In the genomic region with DNA sequence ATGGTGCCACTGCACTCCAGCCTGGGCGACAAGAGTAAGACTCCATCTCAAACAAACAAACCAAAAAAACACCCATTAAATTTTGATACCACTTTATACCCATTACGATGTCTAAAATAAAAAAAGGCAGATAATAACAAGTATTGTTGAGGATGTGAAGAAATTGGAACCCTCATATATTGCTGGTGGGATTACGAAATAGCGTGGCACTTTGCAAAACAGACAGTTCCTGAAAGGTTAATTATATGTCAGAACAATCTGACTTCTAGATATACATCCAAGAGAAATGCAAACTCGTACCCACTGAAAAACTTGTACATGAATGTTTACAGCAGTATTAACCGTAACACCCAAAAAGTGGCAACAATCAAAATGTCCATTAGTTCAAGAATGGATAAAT, we compare ENCODE assay signal across 28 cellular contexts.
"Had no signal": no experiment of that assay in that cellular context is flagged by ENCODE, and none has a peak within 500 bp of the region (broad histone marks: within the 10 kb centered on the region; RNA-seq: fewer than 3 reads in every experiment).

No MANE protein-coding gene starts in this region.

- DNase-seq: activated CD4-positive, alpha-beta T cell treated with anti-CD3 and anti-CD28 coated beads for 1 hour; activated CD4-positive, alpha-beta T cell treated with anti-CD3 and anti-CD28 coated beads for 48 hours; activated CD4-positive, alpha-beta T cell treated with anti-CD3 and anti-CD28 coated beads, Interleukin-2, amount 50 U/mL, for 1 hour; activated CD4-positive, alpha-beta T cell treated with anti-CD3 and anti-CD28 coated beads, Interleukin-2, amount 50 U/mL, for 48 hours; activated CD8-positive, alpha-beta memory T cell treated with anti-CD3 and anti-CD28 coated beads for 24 hours; activated CD8-positive, alpha-beta T cell treated with anti-CD3 and anti-CD28 coated beads for 36 hours; activated effector memory CD4-positive, alpha-beta T cell treated with Interleukin-2 at 50 U/mL for 16 hours; activated gamma-delta T cell treated with Interleukin-2 at 50 U/mL for 16 hours; activated naive CD4-positive, alpha-beta T cell treated with anti-CD3 and anti-CD28 coated beads, Interleukin-2, amount 50 U/mL, for 16 hours; activated naive CD4-positive, alpha-beta T cell treated with Interleukin-2 at 50 U/mL for 16 hours; activated T-cell treated with anti-CD3 and anti-CD28 coated beads, Interleukin-2, amount 50 U/mL, for 4 hours; amniotic stem cell; anterior cingulate cortex; brain microvascular endothelial cell; dorsolateral prefrontal cortex; effector memory CD4-positive, alpha-beta T cell; endodermal cell; foreskin fibroblast; head of caudate nucleus; hippocampal formation had no signal

- H3K4me1 Mint-ChIP-seq: activated T-helper 17 cell treated with anti-CD3 and anti-CD28 coated beads, Interleukin-2, amount 50 U/mL, for 72 hours; central memory CD8-positive, alpha-beta T cell; endodermal cell; WTC11 had no signal

- H3K27ac ChIP-seq: brain microvascular endothelial cell, coronary artery, VCaP had no signal

- H3K27ac Mint-ChIP-seq: activated CD8-positive, alpha-beta T cell treated with anti-CD3 and anti-CD28 coated beads for 36 hours; dendritic cell treated with granulocyte-macrophage colony-stimulating factor and Interleukin-4, amounts not matched to agents 40 ng/mL and 50 ng/mL, for 4 days; endodermal cell; WTC11 had no signal

- H3K9me3 Mint-ChIP-seq: activated CD8-positive, alpha-beta T cell treated with anti-CD3 and anti-CD28 coated beads for 36 hours; activated T-cell treated with anti-CD3 and anti-CD28 coated beads, Interleukin-2, amount 50 U/mL, for 4 hours; activated T-helper 17 cell treated with anti-CD3 and anti-CD28 coated beads, Interleukin-2, amount 50 U/mL, for 72 hours; central memory CD8-positive, alpha-beta T cell; dendritic cell treated with granulocyte-macrophage colony-stimulating factor and Interleukin-4, amounts not matched to agents 40 ng/mL and 50 ng/mL, for 4 days; endodermal cell; WTC11 had no signal

- H3K27me3 ChIP-seq: brain microvascular endothelial cell, dorsolateral prefrontal cortex had no signal

- ATAC-seq: activated CD8-positive, alpha-beta T cell treated with anti-CD3 and anti-CD28 coated beads for 36 hours; activated T-cell treated with anti-CD3 and anti-CD28 coated beads, Interleukin-2, amount 50 U/mL, for 4 hours; activated T-helper 17 cell treated with anti-CD3 and anti-CD28 coated beads, Interleukin-2, amount 50 U/mL, for 72 hours; esophagus mucosa; WTC11 had no signal

- H3K27me3 Mint-ChIP-seq: activated CD8-positive, alpha-beta T cell treated with anti-CD3 and anti-CD28 coated beads for 36 hours; activated naive CD8-positive, alpha-beta T cell; activated T-helper 17 cell treated with anti-CD3 and anti-CD28 coated beads, Interleukin-2, amount 50 U/mL, for 72 hours; central memory CD8-positive, alpha-beta T cell; dendritic cell treated with granulocyte-macrophage colony-stimulating factor and Interleukin-4, amounts not matched to agents 40 ng/mL and 50 ng/mL, for 4 days had no signal

- H3K4me3 ChIP-seq: coronary artery, dorsolateral prefrontal cortex had no signal

- H3K4me3 Mint-ChIP-seq: activated CD8-positive, alpha-beta T cell treated with anti-CD3 and anti-CD28 coated beads for 36 hours; activated naive CD8-positive, alpha-beta T cell; activated T-cell treated with anti-CD3 and anti-CD28 coated beads, Interleukin-2, amount 50 U/mL, for 4 hours; activated T-helper 17 cell treated with anti-CD3 and anti-CD28 coated beads, Interleukin-2, amount 50 U/mL, for 72 hours; central memory CD8-positive, alpha-beta T cell; dendritic cell treated with granulocyte-macrophage colony-stimulating factor and Interleukin-4, amounts not matched to agents 40 ng/mL and 50 ng/mL, for 4 days; endodermal cell; WTC11 had no signal
